31 cellular contexts compared by ENCODE assay signal in the genomic region with DNA sequence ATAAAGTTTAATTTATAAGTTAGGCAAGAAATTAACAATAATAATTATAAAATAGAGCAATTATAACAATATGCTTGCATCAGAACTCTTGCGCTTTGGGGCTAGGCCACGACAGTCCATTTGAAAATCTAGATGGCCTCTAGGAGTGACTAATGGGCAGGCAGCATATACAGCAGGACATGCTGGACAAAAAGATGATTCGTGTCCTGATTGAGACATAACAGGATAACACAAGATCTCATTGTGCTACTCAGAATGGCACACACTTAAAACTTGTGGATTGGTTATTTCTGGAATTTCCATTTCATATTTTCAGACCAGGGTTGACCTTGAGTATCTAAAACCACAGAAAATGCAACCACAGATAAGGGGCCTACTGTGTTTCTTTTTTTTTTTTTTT. TPM values are rescaled to one million over a fixed set of nuclear protein-coding genes. Genes with fewer than 3 reads are reported as not detected.
DNase-seq lines count a peak whose midpoint lies in the region; ATAC-seq and TF ChIP-seq lines count a peak whose summit lies in the region.
"Had no signal": no experiment of that assay in that cellular context is flagged by ENCODE, and none has a peak within 500 bp of the region (broad histone marks: within the 10 kb centered on the region; RNA-seq: fewer than 3 reads in every experiment).

No MANE protein-coding gene starts in this region.

- peaks cover 18% of the 10 kb centered on the region for H3K27me3 Mint-ChIP-seq in Caco-2 (ENCODE audit: insufficient read depth, unreplicated experiment)

- H3K9ac ChIP-seq in adipocyte (ENCODE audit: low read length): no peak overlapping the region

- H3K36me3 ChIP-seq in left ventricle myocardium inferior: no peaks in the 10 kb centered on the region
- no peaks in the 10 kb centered on the region for H3K36me3 ChIP-seq in heart left ventricle
- no peaks in the 10 kb centered on the region for H3K36me3 ChIP-seq in adipocyte (ENCODE audit: control insufficient read depth, insufficient read depth, low read length, severe bottlenecking)
- no peaks in the 10 kb centered on the region for H3K36me3 ChIP-seq in Caco-2 (ENCODE audit: control insufficient read depth, insufficient read depth, low read length)
- H3K36me3 ChIP-seq: gastrocnemius medialis, HAP-1, ovary had no signal

- H3K27me3 ChIP-seq in left ventricle myocardium inferior (ENCODE audit: low read depth): no peaks in the 10 kb centered on the region
- no peaks in the 10 kb centered on the region for H3K27me3 ChIP-seq in heart left ventricle
- no peaks in the 10 kb centered on the region for H3K27me3 ChIP-seq in adipocyte (replicated peaks; ENCODE audit: control insufficient read depth, insufficient read depth, low read length)
- no peaks in the 10 kb centered on the region for H3K27me3 ChIP-seq in Caco-2 (replicated peaks; ENCODE audit: control insufficient read depth, insufficient read depth, low read length)
- H3K27me3 ChIP-seq: gastrocnemius medialis, ovary had no signal

- no peaks in the 10 kb centered on the region for H3K9me3 Mint-ChIP-seq in Caco-2 (ENCODE audit: unreplicated experiment)
- H3K9me3 Mint-ChIP-seq: activated B cell treated with CpG ODN at 0.5 μM for 24 hours; immature natural killer cell; mesothelial cell of epicardium; natural killer cell treated with Interleukin-12 subunit alpha and Interleukin-12 subunit beta and Interleukin-15 and Interleukin-18, amount 100 ng/mL, for 72 hours had no signal

- TF ChIP-seq CTCF in left ventricle myocardium inferior (IDR thresholded peaks at IDR 0.05; ENCODE audit: borderline replicate concordance) (no peak), heart left ventricle (IDR thresholded peaks at IDR 0.05) (no peak), fibroblast of pulmonary artery (IDR thresholded peaks at IDR 0.05; ENCODE audit: low read length, missing control alignments) (no peak), Caco-2 (IDR thresholded peaks at IDR 0.05; ENCODE audit: insufficient read depth in 1 of 2, low read depth in 1 of 2, low read length in 1 of 2, severe bottlenecking in 1 of 2, unreplicated experiment in 1 of 2) (no peak)

- no peaks in the 10 kb centered on the region for H3K36me3 Mint-ChIP-seq in Caco-2 (ENCODE audit: insufficient read depth, unreplicated experiment)
- H3K36me3 Mint-ChIP-seq: immature natural killer cell; mesothelial cell of epicardium; natural killer cell treated with Interleukin-12 subunit alpha and Interleukin-12 subunit beta and Interleukin-15 and Interleukin-18, amount 100 ng/mL, for 72 hours had no signal

- H3K9me3 ChIP-seq in left ventricle myocardium inferior (replicated peaks) (no peaks in the 10 kb centered on the region), heart left ventricle (no peaks in the 10 kb centered on the region), adipocyte (ENCODE audit: control insufficient read depth, low read length) (no peaks in the 10 kb centered on the region), Caco-2 (no peaks in the 10 kb centered on the region)
- H3K9me3 ChIP-seq: gastrocnemius medialis, HAP-1, ovary had no signal

- WGBS in heart left ventricle, 4 donors: 56 to 62% (median 56%) methylated on average over 3 of the region's 3 CpGs

- no peak overlapping the region for H3K27ac Mint-ChIP-seq in Caco-2 (ENCODE audit: unreplicated experiment)
- H3K27ac Mint-ChIP-seq: activated B cell treated with CpG ODN at 0.5 μM for 24 hours; immature natural killer cell; mesothelial cell of epicardium; natural killer cell treated with Interleukin-12 subunit alpha and Interleukin-12 subunit beta and Interleukin-15 and Interleukin-18, amount 100 ng/mL, for 72 hours had no signal

- BruUV-seq in Caco-2 (replicated peaks; lab: Mats Ljungman, UMichigan): no TSS peak

- H3K4me1 ChIP-seq in left ventricle myocardium inferior (peaks cover 72% of the 10 kb centered on the region), heart left ventricle (peaks cover 0 to 48% (median 22%) of the 10 kb centered on the region in 12 donors), adipocyte (ENCODE audit: control insufficient read depth, insufficient read depth, low read length) (peaks cover 20% of the 10 kb centered on the region), Caco-2 (no peaks in the 10 kb centered on the region)

- H3K27ac ChIP-seq in left ventricle myocardium inferior (replicated peaks) (peak overlapping the region; percentile 78), heart left ventricle (no peak overlapping the region)
- H3K27ac ChIP-seq: ovary had no signal

- TF ChIP-seq POLR2A in heart left ventricle (IDR thresholded peaks at IDR 0.05): no peak

- no peak overlapping the region for H3K4me3 Mint-ChIP-seq in Caco-2 (ENCODE audit: unreplicated experiment)
- H3K4me3 Mint-ChIP-seq: activated B cell treated with CpG ODN at 0.5 μM for 24 hours; immature natural killer cell; mesothelial cell of epicardium; natural killer cell treated with Interleukin-12 subunit alpha and Interleukin-12 subunit beta and Interleukin-15 and Interleukin-18, amount 100 ng/mL, for 72 hours had no signal

- intact Hi-C loops in left ventricle myocardium inferior (cut with micrococcal nuclease) (loop anchor here (10.0 kb wide), 1 partner anchor 106 kb away; no protein-coding TSS in a partner anchor), heart left ventricle (cut with DNase I) (loop anchor here in 7 of 10 donors (5.0 to 10.0 kb wide), 5 partner anchors 94 to 116 kb away; no protein-coding TSS in a partner anchor), Caco-2 (cut with micrococcal nuclease; ENCODE audit: unreplicated experiment) (loop anchor here (5.0 kb wide), 1 partner anchor 539 kb away; no protein-coding TSS in a partner anchor)

- CTCF ChIA-PET in Caco-2 (lab: Charles Lee): no interaction called here

- DNase-seq in left ventricle myocardium inferior: no peak
- DNase-seq in heart left ventricle: no peak
- DNase-seq in adipocyte (ENCODE audit: low read depth): peak; percentile 27
- DNase-seq in fibroblast of pulmonary artery (ENCODE audit: low read depth): peak; percentile 23
- no peak for DNase-seq in AG20443 (ENCODE audit: low spot score)
- DNase-seq in islet precursor cell: no peak
- DNase-seq in Caco-2: no peak
- DNase-seq in NCI-H1105 treated with DMSO at 0.1 percent for 48 hours (lab: John Stamatoyannopoulos, UW): no peak
- DNase-seq: activated B cell treated with CpG ODN at 0.5 μM for 24 hours; activated naive CD4-positive, alpha-beta T cell treated with anti-CD3 and anti-CD28 coated beads, Interleukin-2, amount 50 U/mL, for 16 hours; anterior cingulate cortex; COR-L47; DMS79 treated with DMSO at 0.1 percent for 48 hours; hippocampal formation; immature natural killer cell; left ventricle myocardium superior; NCI-H1092 treated with DMSO at 0.1 percent for 48 hours; NCI-H2029; NCI-H345; NCI-H82; ovary; trophoblast cell had no signal

- POLR2A ChIA-PET in Caco-2 (lab: Charles Lee): no interaction called here

- no peaks in the 10 kb centered on the region for H3K4me1 Mint-ChIP-seq in Caco-2 (ENCODE audit: low read depth, unreplicated experiment)
- H3K4me1 Mint-ChIP-seq: activated B cell treated with CpG ODN at 0.5 μM for 24 hours, immature natural killer cell had no signal

- H3K4me3 ChIP-seq in left ventricle myocardium inferior: no peak overlapping the region
- H3K4me3 ChIP-seq in heart left ventricle: no peak overlapping the region
- no peak overlapping the region for H3K4me3 ChIP-seq in adipocyte (ENCODE audit: low read length)
- no peak overlapping the region for H3K4me3 ChIP-seq in fibroblast of pulmonary artery (replicated peaks; ENCODE audit: low read depth, low read length)
- no peak overlapping the region for H3K4me3 ChIP-seq in Caco-2 (ENCODE audit: low read depth, low read length)
- H3K4me3 ChIP-seq: gastrocnemius medialis, GM12878, HAP-1, ovary had no signal

- no peak for ATAC-seq in heart left ventricle
- ATAC-seq: GM12878; left ventricle myocardium superior; natural killer cell treated with Interleukin-12 subunit alpha and Interleukin-12 subunit beta and Interleukin-15 and Interleukin-18, amount 100 ng/mL, for 72 hours; Right ventricle myocardium inferior; sciatic nerve had no signal

RNA-seq across cellular contexts. Expression of a gene that starts 27.5 kb away (rescaled TPM):
- total RNA-seq in left ventricle myocardium inferior (159 TPM), heart left ventricle (100 to 1,000 TPM in 5 of 9 donors, 10 to 100 TPM in 4; 41.0 to 200 (median 116) TPM), Caco-2 (2022) (0.20 and 0.79 TPM in 2 replicates)
- 1 to 10 TPM; 4.8 to 5.0 TPM for polyA plus RNA-seq in heart left ventricle
- total RNA-seq: A673; activated B cell treated with CpG ODN at 0.5 μM for 24 hours; natural killer cell treated with Interleukin-12 subunit alpha and Interleukin-12 subunit beta and Interleukin-15 and Interleukin-18, amount 100 ng/mL, for 72 hours had no signal
- polyA plus RNA-seq: BJ, immature natural killer cell had no signal

Comparison
In these comparisons a context has a peak if more than half of its experiments do, and no peak if none do; other contexts are left out.
1. DNase-seq: peak in adipocyte (single experiment) and fibroblast of pulmonary artery (single experiment); none in left ventricle myocardium inferior (single experiment), heart left ventricle (0 of 5), AG20443 (single experiment), islet precursor cell (single experiment), Caco-2 (0 of 2) and NCI-H1105 treated with DMSO at 0.1 percent for 48 hours (single experiment).
2. RNA of a gene that starts 27.5 kb away (total RNA-seq): 159 TPM in left ventricle myocardium inferior (single experiment) and 41.0 to 200 TPM in heart left ventricle; 0.20 to 0.79 TPM in Caco-2; every median in the first group is over 10 times any median in the second.